ENCODE assay signal across 1 cellular context in the genomic region with DNA sequence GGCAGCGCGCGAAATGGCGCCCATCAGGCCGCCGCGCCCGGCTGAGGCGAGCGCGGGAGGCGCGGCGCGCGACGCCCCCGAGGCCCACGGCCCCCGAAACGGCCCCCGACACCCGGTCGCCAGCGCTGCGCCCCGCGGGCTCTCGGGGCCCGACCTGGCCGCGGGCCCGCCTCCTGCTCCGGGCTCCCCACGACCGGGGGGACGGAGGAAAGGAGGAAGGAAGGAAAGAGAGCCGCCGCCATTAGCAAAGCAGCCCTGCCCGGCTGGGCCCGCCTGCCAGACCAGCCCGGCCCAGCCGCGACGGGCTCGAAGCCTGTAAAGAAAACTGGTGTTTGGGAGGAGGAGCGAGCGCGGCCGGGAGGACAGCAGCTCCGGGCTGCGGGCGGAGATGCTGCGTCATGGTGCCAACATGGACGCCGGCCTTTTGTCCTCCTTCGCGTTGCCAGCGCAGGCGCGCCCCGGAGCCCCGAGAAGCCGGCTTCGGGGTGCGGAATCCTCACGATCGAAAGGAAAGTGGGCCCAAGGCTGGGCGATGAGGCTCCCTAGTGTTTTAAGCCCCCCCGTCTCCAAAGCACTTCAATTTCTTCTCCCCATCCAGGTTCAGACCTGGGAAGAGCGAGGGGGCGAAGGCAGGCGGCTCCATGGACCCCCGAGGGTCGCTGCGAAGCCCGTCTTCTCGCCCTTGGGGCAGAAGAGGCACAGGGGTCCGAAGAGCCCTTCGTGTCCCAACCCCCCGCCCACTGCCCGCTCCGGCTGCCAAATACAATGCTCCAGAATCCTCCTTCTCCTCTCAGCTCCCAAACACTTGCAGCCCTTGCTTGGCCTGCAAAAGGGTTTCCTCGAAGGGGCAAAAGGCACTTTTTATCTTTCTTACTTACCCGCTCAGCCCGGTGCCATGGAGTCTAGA.
TF ChIP-seq lines count a peak whose summit lies in the region.

No MANE protein-coding gene starts in this region.

TF ChIP-seq in HepG2, 621 proteins besides CTCF, POLR2A, EP300 and RAD21 (continues in another document):
- peak; percentile 40; the same call in 1 of the 2 replicates for TF ChIP-seq GABPB1 (CRISPR knock-in tag; IDR thresholded peaks at IDR 0.05)
- peak; percentile 56; the same call in 1 of the 2 replicates for TF ChIP-seq MYC (CRISPR knock-in tag; IDR thresholded peaks at IDR 0.05; ENCODE audit: borderline replicate concordance)
- TF ChIP-seq ZNF354B (CRISPR knock-in tag; IDR thresholded peaks at IDR 0.05) = no peak
- TF ChIP-seq ELF1 (CRISPR knock-in tag; IDR thresholded peaks at IDR 0.05) = no peak; the same call in 1 of the 2 replicates
- TF ChIP-seq, protein P1, sequence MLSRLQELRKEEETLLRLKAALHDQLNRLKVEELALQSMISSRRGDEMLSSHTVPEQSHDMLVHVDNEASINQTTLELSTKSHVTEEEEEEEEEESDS (CRISPR knock-in tag; IDR thresholded peaks at IDR 0.05; ENCODE audit: borderline replicate concordance) = no peak
- TF ChIP-seq U2AF1 (optimal IDR thresholded peaks at IDR 0.05; ENCODE audit: low read depth, low read length) = peak; percentile 35
- TF ChIP-seq, protein P2, sequence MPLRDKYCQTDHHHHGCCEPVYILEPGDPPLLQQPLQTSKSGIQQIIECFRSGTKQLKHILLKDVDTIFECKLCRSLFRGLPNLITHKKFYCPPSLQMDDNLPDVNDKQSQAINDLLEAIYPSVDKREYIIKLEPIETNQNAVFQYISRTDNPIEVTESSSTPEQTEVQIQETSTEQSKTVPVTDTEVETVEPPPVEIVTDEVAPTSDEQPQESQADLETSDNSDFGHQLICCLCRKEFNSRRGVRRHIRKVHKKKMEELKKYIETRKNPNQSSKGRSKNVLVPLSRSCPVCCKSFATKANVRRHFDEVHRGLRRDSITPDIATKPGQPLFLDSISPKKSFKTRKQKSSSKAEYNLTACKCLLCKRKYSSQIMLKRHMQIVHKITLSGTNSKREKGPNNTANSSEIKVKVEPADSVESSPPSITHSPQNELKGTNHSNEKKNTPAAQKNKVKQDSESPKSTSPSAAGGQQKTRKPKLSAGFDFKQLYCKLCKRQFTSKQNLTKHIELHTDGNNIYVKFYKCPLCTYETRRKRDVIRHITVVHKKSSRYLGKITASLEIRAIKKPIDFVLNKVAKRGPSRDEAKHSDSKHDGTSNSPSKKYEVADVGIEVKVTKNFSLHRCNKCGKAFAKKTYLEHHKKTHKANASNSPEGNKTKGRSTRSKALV (CRISPR knock-in tag; IDR thresholded peaks at IDR 0.05) = peak; percentile 46; the same call in 1 of the 2 replicates
- TF ChIP-seq, protein P3, sequence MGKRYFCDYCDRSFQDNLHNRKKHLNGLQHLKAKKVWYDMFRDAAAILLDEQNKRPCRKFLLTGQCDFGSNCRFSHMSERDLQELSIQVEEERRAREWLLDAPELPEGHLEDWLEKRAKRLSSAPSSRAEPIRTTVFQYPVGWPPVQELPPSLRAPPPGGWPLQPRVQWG (CRISPR knock-in tag; IDR thresholded peaks at IDR 0.05; ENCODE audit: borderline replicate concordance, low read depth) = no peak
- TF ChIP-seq SP1 (IDR thresholded peaks at IDR 0.05) = no peak
- TF ChIP-seq SP1 (CRISPR knock-in tag; IDR thresholded peaks at IDR 0.05) = no peak
- 0 out of 2 replicates have a peak, but pooled peaks have one; percentile 45 for TF ChIP-seq ZNF674 (CRISPR knock-in tag; IDR thresholded peaks at IDR 0.05; ENCODE audit: low read depth)
- peak; percentile 88 for TF ChIP-seq YY1 (IDR thresholded peaks at IDR 0.05; ENCODE audit: insufficient read depth, insufficient replicate concordance, low read depth, low read length)
- peak; percentile 89 for TF ChIP-seq BRD4 (CRISPR knock-in tag; IDR thresholded peaks at IDR 0.05)
- TF ChIP-seq TBX2 (CRISPR knock-in tag; IDR thresholded peaks at IDR 0.05; ENCODE audit: borderline replicate concordance) = peak; percentile 17; the same call in 1 of the 2 replicates
- TF ChIP-seq, protein P4, sequence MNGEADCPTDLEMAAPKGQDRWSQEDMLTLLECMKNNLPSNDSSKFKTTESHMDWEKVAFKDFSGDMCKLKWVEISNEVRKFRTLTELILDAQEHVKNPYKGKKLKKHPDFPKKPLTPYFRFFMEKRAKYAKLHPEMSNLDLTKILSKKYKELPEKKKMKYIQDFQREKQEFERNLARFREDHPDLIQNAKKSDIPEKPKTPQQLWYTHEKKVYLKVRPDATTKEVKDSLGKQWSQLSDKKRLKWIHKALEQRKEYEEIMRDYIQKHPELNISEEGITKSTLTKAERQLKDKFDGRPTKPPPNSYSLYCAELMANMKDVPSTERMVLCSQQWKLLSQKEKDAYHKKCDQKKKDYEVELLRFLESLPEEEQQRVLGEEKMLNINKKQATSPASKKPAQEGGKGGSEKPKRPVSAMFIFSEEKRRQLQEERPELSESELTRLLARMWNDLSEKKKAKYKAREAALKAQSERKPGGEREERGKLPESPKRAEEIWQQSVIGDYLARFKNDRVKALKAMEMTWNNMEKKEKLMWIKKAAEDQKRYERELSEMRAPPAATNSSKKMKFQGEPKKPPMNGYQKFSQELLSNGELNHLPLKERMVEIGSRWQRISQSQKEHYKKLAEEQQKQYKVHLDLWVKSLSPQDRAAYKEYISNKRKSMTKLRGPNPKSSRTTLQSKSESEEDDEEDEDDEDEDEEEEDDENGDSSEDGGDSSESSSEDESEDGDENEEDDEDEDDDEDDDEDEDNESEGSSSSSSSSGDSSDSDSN (CRISPR knock-in tag; IDR thresholded peaks at IDR 0.05) = peak; percentile 30
- TF ChIP-seq, protein P5, sequence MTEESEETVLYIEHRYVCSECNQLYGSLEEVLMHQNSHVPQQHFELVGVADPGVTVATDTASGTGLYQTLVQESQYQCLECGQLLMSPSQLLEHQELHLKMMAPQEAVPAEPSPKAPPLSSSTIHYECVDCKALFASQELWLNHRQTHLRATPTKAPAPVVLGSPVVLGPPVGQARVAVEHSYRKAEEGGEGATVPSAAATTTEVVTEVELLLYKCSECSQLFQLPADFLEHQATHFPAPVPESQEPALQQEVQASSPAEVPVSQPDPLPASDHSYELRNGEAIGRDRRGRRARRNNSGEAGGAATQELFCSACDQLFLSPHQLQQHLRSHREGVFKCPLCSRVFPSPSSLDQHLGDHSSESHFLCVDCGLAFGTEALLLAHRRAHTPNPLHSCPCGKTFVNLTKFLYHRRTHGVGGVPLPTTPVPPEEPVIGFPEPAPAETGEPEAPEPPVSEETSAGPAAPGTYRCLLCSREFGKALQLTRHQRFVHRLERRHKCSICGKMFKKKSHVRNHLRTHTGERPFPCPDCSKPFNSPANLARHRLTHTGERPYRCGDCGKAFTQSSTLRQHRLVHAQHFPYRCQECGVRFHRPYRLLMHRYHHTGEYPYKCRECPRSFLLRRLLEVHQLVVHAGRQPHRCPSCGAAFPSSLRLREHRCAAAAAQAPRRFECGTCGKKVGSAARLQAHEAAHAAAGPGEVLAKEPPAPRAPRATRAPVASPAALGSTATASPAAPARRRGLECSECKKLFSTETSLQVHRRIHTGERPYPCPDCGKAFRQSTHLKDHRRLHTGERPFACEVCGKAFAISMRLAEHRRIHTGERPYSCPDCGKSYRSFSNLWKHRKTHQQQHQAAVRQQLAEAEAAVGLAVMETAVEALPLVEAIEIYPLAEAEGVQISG (CRISPR knock-in tag; IDR thresholded peaks at IDR 0.05) = peak; percentile 35; the same call in 1 of the 2 replicates
- TF ChIP-seq, protein P6, sequence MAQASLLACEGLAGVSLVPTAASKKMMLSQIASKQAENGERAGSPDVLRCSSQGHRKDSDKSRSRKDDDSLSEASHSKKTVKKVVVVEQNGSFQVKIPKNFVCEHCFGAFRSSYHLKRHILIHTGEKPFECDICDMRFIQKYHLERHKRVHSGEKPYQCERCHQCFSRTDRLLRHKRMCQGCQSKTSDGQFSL (CRISPR knock-in tag; IDR thresholded peaks at IDR 0.05) = peak; percentile 35; the same call in 1 of the 2 replicates
- TF ChIP-seq RBM39 (IDR thresholded peaks at IDR 0.05; ENCODE audit: low read depth, low read length, poor library complexity, severe bottlenecking) = peak; percentile 72
- 0 out of 2 replicates have a peak, but pooled peaks have one; percentile 25 for TF ChIP-seq NKX3-1 (CRISPR knock-in tag; IDR thresholded peaks at IDR 0.05)
- TF ChIP-seq RCOR2 (CRISPR knock-in tag; IDR thresholded peaks at IDR 0.05) = no peak
- TF ChIP-seq ZNF878 (CRISPR knock-in tag; IDR thresholded peaks at IDR 0.05) = 0 out of 2 replicates have a peak, but pooled peaks have one; percentile 44
- peak; percentile 66; the same call in 1 of the 2 replicates for TF ChIP-seq HNRNPL (IDR thresholded peaks at IDR 0.05; ENCODE audit: low read depth, low read length)
- peak; percentile 75 for TF ChIP-seq NFE2L2 (IDR thresholded peaks at IDR 0.05; ENCODE audit: low read length)
- no peak for TF ChIP-seq FOXM1 (CRISPR knock-in tag; IDR thresholded peaks at IDR 0.05)
- TF ChIP-seq FOXA3 (CRISPR knock-in tag; IDR thresholded peaks at IDR 0.05) = no peak
- peak; percentile 90 for TF ChIP-seq RBFOX2 (IDR thresholded peaks at IDR 0.05; ENCODE audit: low read depth, low read length)
- TF ChIP-seq NFE2L1 (CRISPR knock-in tag; IDR thresholded peaks at IDR 0.05; ENCODE audit: borderline replicate concordance) = peak; percentile 96
- no peak for TF ChIP-seq ZKSCAN8 (CRISPR knock-in tag; IDR thresholded peaks at IDR 0.05; ENCODE audit: borderline replicate concordance)
- no peak for TF ChIP-seq JARID2 (CRISPR knock-in tag; IDR thresholded peaks at IDR 0.05; ENCODE audit: insufficient replicate concordance)
- peak; percentile 38; the same call in 1 of the 2 replicates for TF ChIP-seq ZNF558 (CRISPR knock-in tag; IDR thresholded peaks at IDR 0.05; ENCODE audit: borderline replicate concordance)
- TF ChIP-seq, protein P7, sequence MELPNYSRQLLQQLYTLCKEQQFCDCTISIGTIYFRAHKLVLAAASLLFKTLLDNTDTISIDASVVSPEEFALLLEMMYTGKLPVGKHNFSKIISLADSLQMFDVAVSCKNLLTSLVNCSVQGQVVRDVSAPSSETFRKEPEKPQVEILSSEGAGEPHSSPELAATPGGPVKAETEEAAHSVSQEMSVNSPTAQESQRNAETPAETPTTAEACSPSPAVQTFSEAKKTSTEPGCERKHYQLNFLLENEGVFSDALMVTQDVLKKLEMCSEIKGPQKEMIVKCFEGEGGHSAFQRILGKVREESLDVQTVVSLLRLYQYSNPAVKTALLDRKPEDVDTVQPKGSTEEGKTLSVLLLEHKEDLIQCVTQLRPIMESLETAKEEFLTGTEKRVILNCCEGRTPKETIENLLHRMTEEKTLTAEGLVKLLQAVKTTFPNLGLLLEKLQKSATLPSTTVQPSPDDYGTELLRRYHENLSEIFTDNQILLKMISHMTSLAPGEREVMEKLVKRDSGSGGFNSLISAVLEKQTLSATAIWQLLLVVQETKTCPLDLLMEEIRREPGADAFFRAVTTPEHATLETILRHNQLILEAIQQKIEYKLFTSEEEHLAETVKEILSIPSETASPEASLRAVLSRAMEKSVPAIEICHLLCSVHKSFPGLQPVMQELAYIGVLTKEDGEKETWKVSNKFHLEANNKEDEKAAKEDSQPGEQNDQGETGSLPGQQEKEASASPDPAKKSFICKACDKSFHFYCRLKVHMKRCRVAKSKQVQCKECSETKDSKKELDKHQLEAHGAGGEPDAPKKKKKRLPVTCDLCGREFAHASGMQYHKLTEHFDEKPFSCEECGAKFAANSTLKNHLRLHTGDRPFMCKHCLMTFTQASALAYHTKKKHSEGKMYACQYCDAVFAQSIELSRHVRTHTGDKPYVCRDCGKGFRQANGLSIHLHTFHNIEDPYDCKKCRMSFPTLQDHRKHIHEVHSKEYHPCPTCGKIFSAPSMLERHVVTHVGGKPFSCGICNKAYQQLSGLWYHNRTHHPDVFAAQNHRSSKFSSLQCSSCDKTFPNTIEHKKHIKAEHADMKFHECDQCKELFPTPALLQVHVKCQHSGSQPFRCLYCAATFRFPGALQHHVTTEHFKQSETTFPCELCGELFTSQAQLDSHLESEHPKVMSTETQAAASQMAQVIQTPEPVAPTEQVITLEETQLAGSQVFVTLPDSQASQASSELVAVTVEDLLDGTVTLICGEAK (IDR thresholded peaks at IDR 0.05) = no peak
- TF ChIP-seq, protein P7 (CRISPR knock-in tag; IDR thresholded peaks at IDR 0.05) = peak; percentile 35; the same call in 1 of the 2 replicates
- no peak for TF ChIP-seq NCOA1 (CRISPR knock-in tag; IDR thresholded peaks at IDR 0.05)
- TF ChIP-seq, protein P8, sequence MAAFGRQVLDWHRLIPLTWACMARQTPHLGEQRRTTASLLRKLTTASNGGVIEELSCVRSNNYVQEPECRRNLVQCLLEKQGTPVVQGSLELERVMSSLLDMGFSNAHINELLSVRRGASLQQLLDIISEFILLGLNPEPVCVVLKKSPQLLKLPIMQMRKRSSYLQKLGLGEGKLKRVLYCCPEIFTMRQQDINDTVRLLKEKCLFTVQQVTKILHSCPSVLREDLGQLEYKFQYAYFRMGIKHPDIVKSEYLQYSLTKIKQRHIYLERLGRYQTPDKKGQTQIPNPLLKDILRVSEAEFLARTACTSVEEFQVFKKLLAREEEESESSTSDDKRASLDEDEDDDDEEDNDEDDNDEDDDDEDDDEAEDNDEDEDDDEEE (CRISPR knock-in tag; IDR thresholded peaks at IDR 0.05) = 0 out of 2 replicates have a peak, but pooled peaks have one; percentile 68
- TF ChIP-seq AHR (CRISPR knock-in tag; IDR thresholded peaks at IDR 0.05) = no peak
- TF ChIP-seq ZNF790 (CRISPR knock-in tag; IDR thresholded peaks at IDR 0.05; ENCODE audit: borderline replicate concordance) = peak; percentile 73; the same call in 1 of the 2 replicates
